1 cellular context compared by ENCODE assay signal in genomic region chr16:89880477-89881367, GRCh38.
TF ChIP-seq lines count a peak whose summit lies in the region.

No MANE protein-coding gene starts in this region.

TF ChIP-seq in K562, 482 proteins besides CTCF, POLR2A, EP300 and RAD21:
- TF ChIP-seq CBFB (CRISPR knock-in tag; IDR thresholded peaks at IDR 0.05) (no peak), ARID4B (CRISPR knock-in tag; IDR thresholded peaks at IDR 0.05) (no peak), TEAD1 (CRISPR knock-in tag; IDR thresholded peaks at IDR 0.05) (0 out of 4 replicates have a peak, but pooled peaks of 1 of the 2 experiments have one; percentile 21), ZNF507 (tag; conservative IDR thresholded peaks at IDR 0.05) (no peak), ZNF232 (CRISPR knock-in tag; IDR thresholded peaks at IDR 0.05) (no peak), PTTG1 (tag; IDR thresholded peaks at IDR 0.05; ENCODE audit: low read depth) (no peak), ZNF217 (CRISPR knock-in tag; IDR thresholded peaks at IDR 0.05) (no peak), ZNF121 (CRISPR knock-in tag; conservative IDR thresholded peaks at IDR 0.05) (peak; percentile 88)
